Comparison of ENCODE assay signal across 28 cellular contexts in genomic region chr2:54894467-54894866, GRCh38.
DNase-seq lines count a peak whose midpoint lies in the region; ATAC-seq, FAIRE-seq and TF ChIP-seq lines count a peak whose summit lies in the region.
"Had no signal": no experiment of that assay in that cellular context is flagged by ENCODE, and none has a peak within 500 bp of the region (broad histone marks: within the 10 kb centered on the region; RNA-seq: fewer than 3 reads in every experiment).

No MANE protein-coding gene starts in this region.

- no peak overlapping the region for H3K4me2 ChIP-seq in endothelial cell of umbilical vein (ENCODE audit: insufficient read depth, low read length)
- H3K4me2 ChIP-seq: PC-9 had no signal

- no peak for ATAC-seq in HG02885 (IDR thresholded peaks at IDR 0.05; ENCODE audit: poor library complexity, unreplicated experiment)
- no peak for ATAC-seq in naive thymus-derived CD4-positive, alpha-beta T cell
- ATAC-seq: Right ventricle myocardium inferior had no signal

- no peak overlapping the region for H3K27ac Mint-ChIP-seq in naive thymus-derived CD4-positive, alpha-beta T cell
- H3K27ac Mint-ChIP-seq: B cell; CD14-positive monocyte; CD8-positive, alpha-beta memory T cell; HFFc6 had no signal

- no peak for TF ChIP-seq POLR2A in endothelial cell of umbilical vein (IDR thresholded peaks at IDR 0.05; ENCODE audit: low read depth, low read length)

- H3K9ac ChIP-seq in endothelial cell of umbilical vein (replicated peaks; ENCODE audit: extremely low read depth, insufficient read depth, low read length) = no peak overlapping the region

- POLR2A ChIA-PET in endothelial cell of umbilical vein (lab: Charles Lee) = no interaction called here
- POLR2A ChIA-PET in naive thymus-derived CD4-positive, alpha-beta T cell (lab: Charles Lee) = no interaction called here

- no peaks in the 10 kb centered on the region for H3K36me3 ChIP-seq in endothelial cell of umbilical vein (ENCODE audit: control insufficient read depth in 2 of 2, extremely low read depth in 1 of 2, insufficient read depth in 2 of 2, low read length in 2 of 2)
- no peaks in the 10 kb centered on the region for H3K36me3 ChIP-seq in naive thymus-derived CD4-positive, alpha-beta T cell (ENCODE audit: control insufficient read depth in 2 of 3, insufficient read depth in 3 of 3, low read length in 3 of 3)
- H3K36me3 ChIP-seq: HAP-1, SJSA1 had no signal

- H4K20me1 ChIP-seq in endothelial cell of umbilical vein (replicated peaks; ENCODE audit: control insufficient read depth, extremely low read depth, insufficient read depth, low read length) = no peaks in the 10 kb centered on the region

- H3K27me3 Mint-ChIP-seq in naive thymus-derived CD4-positive, alpha-beta T cell = peaks cover 0 to 11% (median 5%) of the 10 kb centered on the region in 5 donors
- H3K27me3 Mint-ChIP-seq: B cell had no signal

- CTCF ChIA-PET in endothelial cell of umbilical vein (lab: Charles Lee) = interaction anchor here (0.8 to 1.2 kb wide), 3 partner anchors 13 to 281 kb away, joined by 3 to 4 read pairs (median 4); no protein-coding TSS in a partner anchor
- CTCF ChIA-PET in naive thymus-derived CD4-positive, alpha-beta T cell (lab: Charles Lee) = no interaction called here

- peaks cover 3 to 32% (median 23%) of the 10 kb centered on the region in 7 donors for H3K4me1 Mint-ChIP-seq in naive thymus-derived CD4-positive, alpha-beta T cell
- H3K4me1 Mint-ChIP-seq: B cell, CD14-positive monocyte had no signal

- H3K9me3 Mint-ChIP-seq in naive thymus-derived CD4-positive, alpha-beta T cell = peaks cover 0 to 2% (median 0%) of the 10 kb centered on the region in 11 donors
- H3K9me3 Mint-ChIP-seq: CD14-positive monocyte had no signal

- H3K9me3 ChIP-seq in endothelial cell of umbilical vein (replicated peaks; ENCODE audit: control insufficient read depth, insufficient read depth, low read length) = no peaks in the 10 kb centered on the region
- no peaks in the 10 kb centered on the region for H3K9me3 ChIP-seq in naive thymus-derived CD4-positive, alpha-beta T cell (ENCODE audit: control insufficient read depth in 2 of 3, low read length in 3 of 3)
- H3K9me3 ChIP-seq: SJSA1 had no signal

- peak; percentile 12 for DNase-seq in DMS 273 (lab: John Stamatoyannopoulos, UW; ENCODE audit: unreplicated experiment)
- DNase-seq in DMS 273 treated with DMSO at 0.1 percent for 48 hours (lab: John Stamatoyannopoulos, UW) = no peak
- peak; percentile 4 for DNase-seq in M059J (ENCODE audit: low read depth)
- DNase-seq in endothelial cell of umbilical vein (ENCODE audit: low read depth, low spot score) = peak; percentile 48
- peak; percentile 11 for DNase-seq in pulmonary artery endothelial cell (ENCODE audit: low read depth, low spot score)
- no peak for DNase-seq in activated CD4-positive, CD25-positive, alpha-beta regulatory T cell treated with anti-CD3 and anti-CD28 coated beads, Interleukin-2, amount 50 U/mL, for 72 hours
- DNase-seq in naive thymus-derived CD4-positive, alpha-beta T cell = no peak
- DNase-seq: CD8-positive, alpha-beta memory T cell; DMS153; DND-41; GOT3; HFFc6; KG1; NCI-H1048; NCI-H1417 treated with DMSO at 0.1 percent for 48 hours; NCI-H1694 treated with DMSO at 0.1 percent for 48 hours; NCI-H2081 treated with DMSO at 0.1 percent for 48 hours; NCI-H748 treated with DMSO at 0.1 percent for 48 hours; NK-92 treated with Interleukin-12 subunit alpha and Interleukin-12 subunit beta, amount 100 ng/mL, for 24 hours; PC-9 had no signal

- BruUV-seq in endothelial cell of umbilical vein (replicated peaks; lab: Mats Ljungman, UMichigan) = no TSS peak

- peaks cover 0 to 6% (median 0%) of the 10 kb centered on the region in 5 donors for H3K36me3 Mint-ChIP-seq in naive thymus-derived CD4-positive, alpha-beta T cell
- H3K36me3 Mint-ChIP-seq: CD14-positive monocyte; CD8-positive, alpha-beta memory T cell had no signal

- H3K79me2 ChIP-seq in endothelial cell of umbilical vein (ENCODE audit: control insufficient read depth, insufficient read depth, low read length) = no peaks in the 10 kb centered on the region

- dilution Hi-C loops in endothelial cell of umbilical vein (cut with MboI; ENCODE audit: extremely low pct_ligation_motif_present, low sequenced_read_pairs) = no loop called here

- intact Hi-C loops in endothelial cell of umbilical vein (cut with micrococcal nuclease) = no loop called here
- intact Hi-C loops in naive thymus-derived CD4-positive, alpha-beta T cell (cut with micrococcal nuclease) = no loop called here

- H3K4me3 Mint-ChIP-seq in naive thymus-derived CD4-positive, alpha-beta T cell = no peak overlapping the region
- H3K4me3 Mint-ChIP-seq: B cell; CD14-positive monocyte; CD8-positive, alpha-beta memory T cell; HFFc6 had no signal

- no peak overlapping the region for H3K4me3 ChIP-seq in endothelial cell of umbilical vein (replicated peaks in 1 of 3; ENCODE audit: insufficient read depth in 1 of 3, low read depth in 1 of 3, low read length in 3 of 3)
- H3K4me3 ChIP-seq in naive thymus-derived CD4-positive, alpha-beta T cell (ENCODE audit: low read length) = no peak overlapping the region
- H3K4me3 ChIP-seq: HAP-1, PC-9, SJSA1 had no signal

- no peak for FAIRE-seq in endothelial cell of umbilical vein (lab: Jason Lieb, UNC)
- FAIRE-seq: HTR-8/SVneo had no signal

- H3K27me3 ChIP-seq in endothelial cell of umbilical vein (ENCODE audit: control insufficient read depth in 2 of 2, insufficient read depth in 2 of 2, low read length in 2 of 2) = peaks cover 10 to 14% of the 10 kb centered on the region in 2 experiments
- H3K27me3 ChIP-seq in naive thymus-derived CD4-positive, alpha-beta T cell (ENCODE audit: control insufficient read depth in 2 of 2, insufficient read depth in 2 of 2, low read length in 2 of 2) = no peaks in the 10 kb centered on the region

- no peak for TF ChIP-seq CTCF in endothelial cell of umbilical vein (IDR thresholded peaks at IDR 0.05; ENCODE audit: extremely low read depth in 1 of 2, insufficient read depth in 1 of 2, low read depth in 1 of 2, low read length in 2 of 2)

- no peaks in the 10 kb centered on the region for H3K9me1 ChIP-seq in endothelial cell of umbilical vein (replicated peaks; ENCODE audit: control insufficient read depth, extremely low read depth, insufficient read depth, low read length)

- no peak overlapping the region for H2AFZ ChIP-seq in endothelial cell of umbilical vein (ENCODE audit: low read depth, low read length)
- H2AFZ ChIP-seq: PC-9 had no signal

- H3K27ac ChIP-seq in endothelial cell of umbilical vein (ENCODE audit: insufficient read depth, low read depth, low read length) = no peak overlapping the region
- no peak overlapping the region for H3K27ac ChIP-seq in naive thymus-derived CD4-positive, alpha-beta T cell (ENCODE audit: low read depth, low read length)
- H3K27ac ChIP-seq: 22Rv1, PC-9, SJSA1 had no signal

- H3K4me1 ChIP-seq in endothelial cell of umbilical vein (ENCODE audit: control insufficient read depth, extremely low read depth, insufficient read depth, low read length) = no peaks in the 10 kb centered on the region
- peaks cover 0 to 19% of the 10 kb centered on the region in 2 donors for H3K4me1 ChIP-seq in naive thymus-derived CD4-positive, alpha-beta T cell (ENCODE audit: control insufficient read depth in 2 of 2, insufficient read depth in 2 of 2, low read length in 2 of 2)
- H3K4me1 ChIP-seq: HAP-1, SJSA1 had no signal

TF ChIP-seq in endothelial cell of umbilical vein, 7 proteins besides CTCF, POLR2A, EP300 and RAD21:
- TF ChIP-seq POLR2AphosphoS5 (IDR thresholded peaks at IDR 0.05; ENCODE audit: insufficient read depth, low read depth, low read length) (no peak), EZH2 (IDR thresholded peaks at IDR 0.05; ENCODE audit: borderline replicate concordance, low read depth, low read length, severe bottlenecking) (no peak), GATA2 (IDR thresholded peaks at IDR 0.05; ENCODE audit: insufficient read depth, insufficient read length, low read depth, low read length) (no peak), JUN (IDR thresholded peaks at IDR 0.05; ENCODE audit: borderline replicate concordance, insufficient read depth, insufficient read length, low read depth) (no peak), MAX (IDR thresholded peaks at IDR 0.05; ENCODE audit: insufficient read depth, insufficient read length) (no peak), FOS (IDR thresholded peaks at IDR 0.05; ENCODE audit: borderline replicate concordance, insufficient read depth, low read length) (no peak), MYC (IDR thresholded peaks at IDR 0.05; ENCODE audit: low read depth, low read length) (no peak)

Comparison
In these comparisons a context has a peak if more than half of its experiments do, and no peak if none do; other contexts are left out.
1. DNase-seq: peak in DMS 273 (single experiment), M059J (single experiment), endothelial cell of umbilical vein (single experiment) and pulmonary artery endothelial cell (single experiment); none in DMS 273 treated with DMSO at 0.1 percent for 48 hours (single experiment), activated CD4-positive, CD25-positive, alpha-beta regulatory T cell treated with anti-CD3 and anti-CD28 coated beads, Interleukin-2, amount 50 U/mL, for 72 hours (single experiment) and naive thymus-derived CD4-positive, alpha-beta T cell (0 of 9).